Comparison of ENCODE assay signal across 9 cellular contexts in genomic region chr4:42671431-42672194, GRCh38. TPM values are rescaled to one million over a fixed set of nuclear protein-coding genes. Genes with fewer than 3 reads are reported as not detected.
DNase-seq lines count a peak whose midpoint lies in the region; ATAC-seq and TF ChIP-seq lines count a peak whose summit lies in the region.
"Had no signal": no experiment of that assay in that cellular context is flagged by ENCODE, and none has a peak within 500 bp of the region (broad histone marks: within the 10 kb centered on the region; RNA-seq: fewer than 3 reads in every experiment).

No MANE protein-coding gene starts in this region.

- no peaks in the 10 kb centered on the region for H3K9me3 ChIP-seq in upper lobe of left lung

- TF ChIP-seq EP300 in upper lobe of left lung (IDR thresholded peaks at IDR 0.05): no peak

- peaks cover 32% of the 10 kb centered on the region for H3K4me1 Mint-ChIP-seq in activated T-helper 2 cell treated with anti-CD3 and anti-CD28 coated beads, Interferon-gamma antibody, Interleukin-2, Interleukin-4, amounts not matched to agents 10 μg/mL and 5 μg/mL and 100 μg/mL, durations not matched to agents 14 hours and 24 hours and 36 hours (ENCODE audit: low read depth)

- no peak for TF ChIP-seq POLR2A in upper lobe of left lung (IDR thresholded peaks at IDR 0.05)

- peaks cover 7% of the 10 kb centered on the region for H3K9me3 Mint-ChIP-seq in activated T-helper 2 cell treated with anti-CD3 and anti-CD28 coated beads, Interferon-gamma antibody, Interleukin-2, Interleukin-4, amounts not matched to agents 10 μg/mL and 5 μg/mL and 100 μg/mL, durations not matched to agents 14 hours and 24 hours and 36 hours

- intact Hi-C loops in activated T-helper 2 cell treated with anti-CD3 and anti-CD28 coated beads, Interferon-gamma antibody, Interleukin-2, Interleukin-4, amounts not matched to agents 10 μg/mL and 5 μg/mL and 100 μg/mL, durations not matched to agents 14 hours and 24 hours and 36 hours (cut with micrococcal nuclease): loop anchor here (1.0 to 5.0 kb wide), 3 partner anchors 14 to 91 kb away; partner anchors contain the start of gene ATP8A1

- H3K4me3 Mint-ChIP-seq in activated T-helper 2 cell treated with anti-CD3 and anti-CD28 coated beads, Interferon-gamma antibody, Interleukin-2, Interleukin-4, amounts not matched to agents 10 μg/mL and 5 μg/mL and 100 μg/mL, durations not matched to agents 14 hours and 24 hours and 36 hours (ENCODE audit: low read depth): peak overlapping the region; percentile 67

- H3K27me3 Mint-ChIP-seq in activated T-helper 2 cell treated with anti-CD3 and anti-CD28 coated beads, Interferon-gamma antibody, Interleukin-2, Interleukin-4, amounts not matched to agents 10 μg/mL and 5 μg/mL and 100 μg/mL, durations not matched to agents 14 hours and 24 hours and 36 hours (ENCODE audit: low read depth): no peaks in the 10 kb centered on the region

- H3K36me3 ChIP-seq in upper lobe of left lung: no peaks in the 10 kb centered on the region

- no peak for TF ChIP-seq CTCF in upper lobe of left lung (IDR thresholded peaks at IDR 0.05)

- H3K4me3 ChIP-seq in upper lobe of left lung: no peak overlapping the region

- peak; percentile 58 for DNase-seq in activated gamma-delta T cell treated with Interleukin-2 at 50 U/mL for 16 hours
- no peak for DNase-seq in activated gamma-delta T cell (lab: John Stamatoyannopoulos, UW)
- DNase-seq in activated T-helper 2 cell treated with anti-CD3 and anti-CD28 coated beads, Interferon-gamma antibody, Interleukin-2, Interleukin-4, amounts not matched to agents 10 μg/mL and 5 μg/mL and 100 μg/mL, durations not matched to agents 14 hours and 24 hours and 36 hours (ENCODE audit: low spot score): no peak
- peak in 1 of 2 donors; percentile 27 for DNase-seq in upper lobe of left lung
- DNase-seq in RKO (ENCODE audit: low spot score): no peak
- no peak for DNase-seq in NCI-H774 (lab: John Stamatoyannopoulos, UW)
- DNase-seq in Ammon's horn (ENCODE audit: low spot score): no peak
- DNase-seq: aorta had no signal

- peaks cover 3 to 17% (median 12%) of the 10 kb centered on the region in 4 donors for H3K4me1 ChIP-seq in upper lobe of left lung

- peaks cover 4% of the 10 kb centered on the region for H3K36me3 Mint-ChIP-seq in activated T-helper 2 cell treated with anti-CD3 and anti-CD28 coated beads, Interferon-gamma antibody, Interleukin-2, Interleukin-4, amounts not matched to agents 10 μg/mL and 5 μg/mL and 100 μg/mL, durations not matched to agents 14 hours and 24 hours and 36 hours (ENCODE audit: low read depth)

- H3K27ac ChIP-seq in upper lobe of left lung: peak overlapping the region in 3 of 4 donors; percentile 31 to 63 (median 54)

- ATAC-seq in HG03354 (IDR thresholded peaks at IDR 0.05; ENCODE audit: poor library complexity, severe bottlenecking, unreplicated experiment) (peak; percentile 95), upper lobe of left lung (ENCODE audit: low FRiP score in 2 of 2) (peak in 1 of 2 donors; percentile 41)

- H3K27ac Mint-ChIP-seq in activated T-helper 2 cell treated with anti-CD3 and anti-CD28 coated beads, Interferon-gamma antibody, Interleukin-2, Interleukin-4, amounts not matched to agents 10 μg/mL and 5 μg/mL and 100 μg/mL, durations not matched to agents 14 hours and 24 hours and 36 hours: peak overlapping the region; percentile 87

- 35 to 39% methylated on average over 4 of the region's 4 CpGs for WGBS in upper lobe of left lung, 2 donors

- no peaks in the 10 kb centered on the region for H3K27me3 ChIP-seq in upper lobe of left lung

RNA-seq across cellular contexts. Expression of gene ATP8A1, which starts 14.7 kb away (rescaled TPM):
- 14.6 and 19.7 TPM in 2 replicates for total RNA-seq in activated T-helper 2 cell treated with anti-CD3 and anti-CD28 coated beads, Interferon-gamma antibody, Interleukin-2, Interleukin-4, amounts not matched to agents 10 μg/mL and 5 μg/mL and 100 μg/mL, durations not matched to agents 14 hours and 24 hours and 36 hours
- total RNA-seq in upper lobe of left lung: 100 to 1,000 TPM in 4 of 6 donors, 10 to 100 TPM in 2; 39.5 to 264 (median 144) TPM
